ENCODE assay signal across 9 cellular contexts in the genomic region with DNA sequence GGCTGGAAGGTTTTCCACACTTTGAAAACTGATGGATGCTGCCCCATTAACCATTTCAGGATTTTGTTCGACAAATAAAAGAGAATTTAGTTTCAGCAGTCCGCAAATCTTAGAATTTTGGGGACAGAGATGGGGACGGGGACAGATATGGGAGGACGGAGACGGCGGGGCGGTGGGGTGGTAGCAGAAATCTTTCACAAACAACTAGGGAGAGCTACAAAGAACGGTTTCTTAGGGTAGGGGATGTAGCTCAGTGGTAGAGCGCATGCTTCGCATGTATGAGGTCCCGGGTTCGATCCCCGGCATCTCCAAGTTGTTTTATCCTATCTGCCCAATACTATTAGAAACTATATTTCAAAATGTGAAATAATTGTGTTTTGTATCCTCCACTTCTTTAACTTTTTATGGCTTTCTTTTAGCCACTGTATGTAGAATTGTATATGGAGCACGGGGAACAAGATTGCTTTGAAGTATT. TPM values are rescaled to one million over a fixed set of nuclear protein-coding genes. Genes with fewer than 3 reads are reported as not detected.
DNase-seq lines count a peak whose midpoint lies in the region; ATAC-seq, FAIRE-seq and TF ChIP-seq lines count a peak whose summit lies in the region.
"Had no signal": no experiment of that assay in that cellular context is flagged by ENCODE, and none has a peak within 500 bp of the region (broad histone marks: within the 10 kb centered on the region; RNA-seq: fewer than 3 reads in every experiment).

No MANE protein-coding gene starts in this region.

- no peaks in the 10 kb centered on the region for H3K36me3 Mint-ChIP-seq in activated naive CD8-positive, alpha-beta T cell treated with anti-CD3 and anti-CD28 coated beads, Interleukin-2, amount 50 U/mL, for 24 hours (ENCODE audit: low read depth)

- H3K4me1 Mint-ChIP-seq in activated naive CD8-positive, alpha-beta T cell treated with anti-CD3 and anti-CD28 coated beads, Interleukin-2, amount 50 U/mL, for 24 hours, result peaks cover 32% of the 10 kb centered on the region

- H3K27ac ChIP-seq in right cardiac atrium (ENCODE audit: low read length), result peak overlapping the region; percentile 79
- peak overlapping the region; percentile 74 for H3K27ac ChIP-seq in psoas muscle

- H3K4me3 ChIP-seq in right cardiac atrium (ENCODE audit: low read length), result peak overlapping the region; percentile 79
- H3K4me3 ChIP-seq in psoas muscle, result peak overlapping the region; percentile 67

- TF ChIP-seq CTCF in psoas muscle (IDR thresholded peaks at IDR 0.05), result no peak

- H3K9me3 Mint-ChIP-seq in activated naive CD8-positive, alpha-beta T cell treated with anti-CD3 and anti-CD28 coated beads, Interleukin-2, amount 50 U/mL, for 24 hours, result no peaks in the 10 kb centered on the region

- no peaks in the 10 kb centered on the region for H3K27me3 ChIP-seq in right cardiac atrium (ENCODE audit: control insufficient read depth, insufficient read depth)
- no peaks in the 10 kb centered on the region for H3K27me3 ChIP-seq in psoas muscle (ENCODE audit: insufficient read depth in 3 of 3, low read length in 2 of 3)

- ATAC-seq in activated naive CD8-positive, alpha-beta T cell treated with anti-CD3 and anti-CD28 coated beads, Interleukin-2, amount 50 U/mL, for 24 hours, result peak; percentile 55
- peak; percentile 80 to 87 for ATAC-seq in right cardiac atrium
- peak; percentile 82 to 89 (median 83) for ATAC-seq in psoas muscle

- no peak for FAIRE-seq in urothelium cell line (lab: Jason Lieb, UNC)

- H3K27ac Mint-ChIP-seq in activated naive CD8-positive, alpha-beta T cell treated with anti-CD3 and anti-CD28 coated beads, Interleukin-2, amount 50 U/mL, for 24 hours, result no peak overlapping the region

- H3K27me3 Mint-ChIP-seq in activated naive CD8-positive, alpha-beta T cell treated with anti-CD3 and anti-CD28 coated beads, Interleukin-2, amount 50 U/mL, for 24 hours, result peaks cover 2% of the 10 kb centered on the region

- H3K4me3 Mint-ChIP-seq in activated naive CD8-positive, alpha-beta T cell treated with anti-CD3 and anti-CD28 coated beads, Interleukin-2, amount 50 U/mL, for 24 hours, result no peak overlapping the region

- DNase-seq in DMS 273 treated with DMSO at 0.1 percent for 48 hours (lab: John Stamatoyannopoulos, UW), result peak; percentile 81
- peak; percentile 32 for DNase-seq in GOT3 (lab: John Stamatoyannopoulos, UW)
- DNase-seq in NCI-H1092 treated with DMSO at 0.1 percent for 48 hours (lab: John Stamatoyannopoulos, UW), result peak; percentile 63
- peak; percentile 56 for DNase-seq in SKM-1 treated with dmso at 0.1 percent for 144 hours (lab: John Stamatoyannopoulos, UW; ENCODE audit: unreplicated experiment)
- peak; percentile 82 for DNase-seq in activated naive CD8-positive, alpha-beta T cell treated with anti-CD3 and anti-CD28 coated beads, Interleukin-2, amount 50 U/mL, for 24 hours
- DNase-seq in right cardiac atrium, result peak; percentile 65 to 84 (median 80)
- peak; percentile 58 to 78 for DNase-seq in psoas muscle
- peak; percentile 59 for DNase-seq in urothelium cell line (ENCODE audit: low spot score)

- intact Hi-C loops in right cardiac atrium (cut with DNase I), result loop anchor here in 1 of 4 donors (10.0 kb wide), 1 partner anchor 238 kb away; no protein-coding TSS in a partner anchor
- intact Hi-C loops in psoas muscle (cut with DNase I), result loop anchor here in 1 of 2 donors (2.0 to 5.0 kb wide), 2 partner anchors 14 to 226 kb away; a partner anchor contains a TSS

- H3K4me1 ChIP-seq in right cardiac atrium (ENCODE audit: control insufficient read depth, insufficient read depth, low read length) (no peaks in the 10 kb centered on the region), psoas muscle (peaks cover 7% of the 10 kb centered on the region)

- under 1% methylated on average over 14 of the region's 14 CpGs for WGBS in right cardiac atrium
- 1 to 2% (median 1%) methylated on average over 14 of the region's 14 CpGs for WGBS in psoas muscle, 3 donors

- no peaks in the 10 kb centered on the region for H3K36me3 ChIP-seq in psoas muscle (ENCODE audit: insufficient read depth in 1 of 2, low read depth in 1 of 2)

- H3K9me3 ChIP-seq in right cardiac atrium (ENCODE audit: control insufficient read depth, low read length) (no peaks in the 10 kb centered on the region), psoas muscle (no peaks in the 10 kb centered on the region)

RNA-seq across cellular contexts. Expression of a gene that starts 15.1 kb away (rescaled TPM):
- 10 to 100 TPM; 34.6 to 42.9 (median 35.9) TPM for total RNA-seq in right cardiac atrium
- polyA plus RNA-seq in right cardiac atrium, result 20.1 TPM
- 10 to 100 TPM; 18.5 to 38.4 (median 27.8) TPM for total RNA-seq in psoas muscle
- polyA plus RNA-seq in psoas muscle, result 10 to 100 TPM; 15.5 to 63.9 (median 43.9) TPM

RNA-seq across cellular contexts. Expression of a gene that starts 43.5 kb away (rescaled TPM):
- total RNA-seq in right cardiac atrium (1 to 10 TPM; 8.9 to 9.5 (median 9.3) TPM), psoas muscle (10 to 100 TPM in 1 of 4 donors, 1 to 10 TPM in 3; 6.2 to 11.8 (median 9.6) TPM)
- polyA plus RNA-seq in right cardiac atrium (9.2 TPM), psoas muscle (10 to 100 TPM; 10.3 to 18.4 (median 13.6) TPM)

RNA-seq across cellular contexts. Expression of a gene that starts 53.2 kb away (rescaled TPM):
- total RNA-seq in right cardiac atrium (not detected), psoas muscle (not detected)
- polyA plus RNA-seq in right cardiac atrium (not detected), psoas muscle (not detected)
- total RNA-seq: T-helper 1 cell treated with Interleukin-12 subunit alpha and Interleukin-12 subunit beta and Interleukin-4 antibody, amounts not matched to agents 30 ng/mL and 1 ng/mL, for 36 hours had no signal

Comparison
In these comparisons a context has a peak if more than half of its experiments do, and no peak if none do; other contexts are left out.
1. Peak in every context shown above with its lines: DNase-seq, ATAC-seq, H3K4me3 ChIP-seq and H3K27ac ChIP-seq.
2. DNase-seq: peak in every context shown above with its lines; median percentile 82 in activated naive CD8-positive, alpha-beta T cell treated with anti-CD3 and anti-CD28 coated beads, Interleukin-2, amount 50 U/mL, for 24 hours; 81 in DMS 273 treated with DMSO at 0.1 percent for 48 hours; 80 in right cardiac atrium; 68 in psoas muscle; 63 in NCI-H1092 treated with DMSO at 0.1 percent for 48 hours; 59 in urothelium cell line; 56 in SKM-1 treated with dmso at 0.1 percent for 144 hours; 32 in GOT3.